21 cellular contexts compared by ENCODE assay signal in the genomic region with DNA sequence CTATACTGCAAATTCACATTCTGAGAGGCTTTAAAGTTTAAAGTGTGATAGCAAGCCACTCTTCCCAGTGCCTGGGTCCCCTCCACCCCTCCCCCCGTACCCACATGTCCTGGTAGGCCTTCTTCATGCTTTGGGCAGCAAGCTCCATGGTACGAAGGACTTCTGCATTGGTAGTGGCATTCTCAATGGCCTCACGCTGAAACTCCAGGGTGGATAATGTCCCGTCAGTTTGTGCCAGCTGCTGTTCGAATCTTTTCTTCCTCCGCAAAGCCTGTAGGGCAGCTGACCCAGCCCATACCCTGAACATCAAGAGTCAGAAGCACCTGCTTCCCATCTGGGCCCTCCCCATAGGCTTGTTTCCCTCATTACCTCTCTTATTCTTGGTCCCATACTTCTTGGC. TPM values are rescaled to one million over a fixed set of nuclear protein-coding genes. Genes with fewer than 3 reads are reported as not detected.
DNase-seq lines count a peak whose midpoint lies in the region; ATAC-seq, FAIRE-seq and TF ChIP-seq lines count a peak whose summit lies in the region.
"Had no signal": no experiment of that assay in that cellular context is flagged by ENCODE, and none has a peak within 500 bp of the region (broad histone marks: within the 10 kb centered on the region; RNA-seq: fewer than 3 reads in every experiment).

No MANE protein-coding gene starts in this region.

- no peaks in the 10 kb centered on the region for H3K9me3 ChIP-seq in astrocyte (ENCODE audit: insufficient read depth, low read depth, low read length)
- H3K9me3 ChIP-seq: adrenal gland, right atrium auricular region, tibial artery had no signal

- H3K4me3 Mint-ChIP-seq in T-helper 1 cell treated with Interleukin-12 subunit alpha and Interleukin-12 subunit beta and Interleukin-4 antibody, amounts not matched to agents 30 μg/mL and 1 μg/mL, for 36 hours, result peak overlapping the region; percentile 23
- H3K4me3 Mint-ChIP-seq in GM23338 (peak overlapping the region; percentile 93), astrocyte (ENCODE audit: unreplicated experiment) (peak overlapping the region; percentile 92), neural crest cell (peak overlapping the region; percentile 91)

- no peak for FAIRE-seq in astrocyte (lab: Jason Lieb, UNC)

- no peak for ATAC-seq in GM23338
- ATAC-seq in HG02852 (IDR thresholded peaks at IDR 0.05; ENCODE audit: unreplicated experiment), result no peak
- ATAC-seq in GM18867 (IDR thresholded peaks at IDR 0.05; ENCODE audit: unreplicated experiment), result no peak
- ATAC-seq: foreskin keratinocyte, left ventricle myocardium superior had no signal

- no peak overlapping the region for H3K27ac ChIP-seq in GM23338 (ENCODE audit: low read depth)
- H3K27ac ChIP-seq in astrocyte (ENCODE audit: low read depth, low read length), result no peak overlapping the region
- H3K27ac ChIP-seq: foreskin keratinocyte, right atrium auricular region, tibial artery had no signal

- H3K9me2 ChIP-seq in GM23338 (ENCODE audit: insufficient read depth), result no peaks in the 10 kb centered on the region

- no peak overlapping the region for H3K4me2 ChIP-seq in GM23338
- no peak overlapping the region for H3K4me2 ChIP-seq in astrocyte (ENCODE audit: low read length)

- no peaks in the 10 kb centered on the region for H3K27me3 Mint-ChIP-seq in T-helper 1 cell treated with Interleukin-12 subunit alpha and Interleukin-12 subunit beta and Interleukin-4 antibody, amounts not matched to agents 30 μg/mL and 1 μg/mL, for 36 hours (ENCODE audit: low read depth)
- H3K27me3 Mint-ChIP-seq in GM23338 (ENCODE audit: insufficient read depth, low read depth, poor library complexity) (peaks cover 20% of the 10 kb centered on the region), astrocyte (ENCODE audit: low read depth, unreplicated experiment) (no peaks in the 10 kb centered on the region), neural crest cell (ENCODE audit: low read depth) (no peaks in the 10 kb centered on the region)

- H3K27ac Mint-ChIP-seq in T-helper 1 cell treated with Interleukin-12 subunit alpha and Interleukin-12 subunit beta and Interleukin-4 antibody, amounts not matched to agents 30 μg/mL and 1 μg/mL, for 36 hours, result peak overlapping the region; percentile 70
- no peak overlapping the region for H3K27ac Mint-ChIP-seq in GM23338
- H3K27ac Mint-ChIP-seq in astrocyte (ENCODE audit: unreplicated experiment), result peak overlapping the region; percentile 62
- no peak overlapping the region for H3K27ac Mint-ChIP-seq in neural crest cell (ENCODE audit: unreplicated experiment)

- H3K4me1 ChIP-seq in GM23338 (ENCODE audit: insufficient read depth) (peaks cover 16% of the 10 kb centered on the region), astrocyte (ENCODE audit: insufficient read depth, low read length) (peaks cover 8% of the 10 kb centered on the region)
- H3K4me1 ChIP-seq: foreskin keratinocyte had no signal

- H3K36me3 Mint-ChIP-seq in T-helper 1 cell treated with Interleukin-12 subunit alpha and Interleukin-12 subunit beta and Interleukin-4 antibody, amounts not matched to agents 30 μg/mL and 1 μg/mL, for 36 hours (ENCODE audit: low read depth), result peaks cover 46% of the 10 kb centered on the region
- H3K36me3 Mint-ChIP-seq in GM23338 (ENCODE audit: low read depth), result peaks cover 68% of the 10 kb centered on the region
- peaks cover 28% of the 10 kb centered on the region for H3K36me3 Mint-ChIP-seq in astrocyte (ENCODE audit: low read depth, unreplicated experiment)
- peaks cover 20% of the 10 kb centered on the region for H3K36me3 Mint-ChIP-seq in neural crest cell (ENCODE audit: low read depth)

- H3K4me1 Mint-ChIP-seq in T-helper 1 cell treated with Interleukin-12 subunit alpha and Interleukin-12 subunit beta and Interleukin-4 antibody, amounts not matched to agents 30 μg/mL and 1 μg/mL, for 36 hours (ENCODE audit: low read depth), result peaks cover 39% of the 10 kb centered on the region
- peaks cover 19% of the 10 kb centered on the region for H3K4me1 Mint-ChIP-seq in GM23338
- peaks cover 9% of the 10 kb centered on the region for H3K4me1 Mint-ChIP-seq in astrocyte (ENCODE audit: low read depth, unreplicated experiment)
- H3K4me1 Mint-ChIP-seq in neural crest cell, result peaks cover 34% of the 10 kb centered on the region

- no peaks in the 10 kb centered on the region for H3K9me3 Mint-ChIP-seq in T-helper 1 cell treated with Interleukin-12 subunit alpha and Interleukin-12 subunit beta and Interleukin-4 antibody, amounts not matched to agents 30 μg/mL and 1 μg/mL, for 36 hours
- H3K9me3 Mint-ChIP-seq in GM23338 (peaks cover 3% of the 10 kb centered on the region; the same call in 2 of the 3 replicates), astrocyte (ENCODE audit: unreplicated experiment) (no peaks in the 10 kb centered on the region), neural crest cell (no peaks in the 10 kb centered on the region)
- H3K9me3 Mint-ChIP-seq: CD14-positive monocyte had no signal

- H3F3A ChIP-seq in GM23338 (replicated peaks; ENCODE audit: low read depth), result peaks cover 19% of the 10 kb centered on the region

- H3K27me3 ChIP-seq in GM23338 (ENCODE audit: insufficient read depth) (no peaks in the 10 kb centered on the region), astrocyte (ENCODE audit: insufficient read depth, low read length) (no peaks in the 10 kb centered on the region)
- H3K27me3 ChIP-seq: adrenal gland, foreskin keratinocyte, right atrium auricular region, tibial artery had no signal

- no peaks in the 10 kb centered on the region; the same call in 1 of the 2 replicates for H4K20me1 ChIP-seq in GM23338 (replicated peaks; ENCODE audit: insufficient read depth)
- H4K20me1 ChIP-seq in astrocyte (ENCODE audit: insufficient read depth, low read length), result no peaks in the 10 kb centered on the region

- no peaks in the 10 kb centered on the region; the same call in 1 of the 2 replicates for H3K79me2 ChIP-seq in GM23338 (replicated peaks; ENCODE audit: insufficient read depth)
- peaks cover 11% of the 10 kb centered on the region for H3K79me2 ChIP-seq in astrocyte (ENCODE audit: insufficient read depth, low read length)

- no peak overlapping the region for H3K9ac ChIP-seq in astrocyte (ENCODE audit: low read length)

- H3K4me3 ChIP-seq in GM23338, result no peak overlapping the region
- H3K4me3 ChIP-seq in astrocyte (ENCODE audit: insufficient read depth, low read depth, low read length), result no peak overlapping the region
- H3K4me3 ChIP-seq: adrenal gland, right atrium auricular region, tibial artery had no signal

- H3K36me3 ChIP-seq in GM23338 (ENCODE audit: insufficient read depth) (peaks cover 6% of the 10 kb centered on the region), astrocyte (ENCODE audit: insufficient read depth, low read length) (peaks cover 8% of the 10 kb centered on the region)

- H2AFZ ChIP-seq in GM23338 (no peak overlapping the region), astrocyte (ENCODE audit: low read depth, low read length) (no peak overlapping the region)

- no peak for DNase-seq in T-helper 1 cell
- DNase-seq in GM23338 (ENCODE audit: low spot score), result no peak
- no peak for DNase-seq in astrocyte (ENCODE audit: low read depth)
- no peak for DNase-seq in neural crest cell (ENCODE audit: low read depth, low spot score)
- no peak for DNase-seq in NCI-H1694 treated with DMSO at 0.1 percent for 48 hours (lab: John Stamatoyannopoulos, UW)
- DNase-seq: 8988T; cerebellar nuclear complex; foreskin keratinocyte; H7; left ventricle myocardium superior; NCI-H1930; NCI-H524; stimulated activated CD4-positive, alpha-beta T cell treated with anti-CD3 and anti-CD28 coated beads, Interleukin-2, amount 100 ng/mL, for 24 hours had no signal

- TF ChIP-seq CTCF in GM23338 (conservative IDR thresholded peaks at IDR 0.05; ENCODE audit: low read depth in 2 of 2), result no peak
- TF ChIP-seq CTCF in astrocyte (IDR thresholded peaks at IDR 0.05; ENCODE audit: insufficient read depth, low read depth, low read length), result no peak
- no peak for TF ChIP-seq CTCF in neural crest cell (conservative IDR thresholded peaks at IDR 0.05)

TF ChIP-seq in GM23338, 12 proteins besides CTCF, POLR2A, EP300 and RAD21 (continues in another document):
- no peak for TF ChIP-seq STAT1 (IDR thresholded peaks at IDR 0.05; ENCODE audit: unreplicated experiment)

RNA-seq across cellular contexts. Expression of gene CHMP4A, which starts 2.0 kb away (rescaled TPM):
- 10.6 and 19.3 TPM in 2 replicates for total RNA-seq in GM23338 (2014; rRNA removed; shearing (Covaris generic))
- polyA plus RNA-seq in GM23338 (2016; fragmentation: Nextera tagmentation; extraction: Ambion mirVana), result 30.1 and 36.9 TPM in 2 replicates
- total RNA-seq in astrocyte (26.7 and 32.2 TPM in 2 replicates), neural crest cell (42.2 and 44.7 TPM in 2 replicates)

RNA-seq across cellular contexts. Expression of gene MDP1, which starts 4.6 kb away (rescaled TPM):
- total RNA-seq in GM23338 (2014; rRNA removed; shearing (Covaris generic)), result 9.6 and 9.8 TPM in 2 replicates
- 24.7 and 31.1 TPM in 2 replicates for polyA plus RNA-seq in GM23338 (2016; fragmentation: Nextera tagmentation; extraction: Ambion mirVana)
- total RNA-seq in astrocyte, result 8.9 and 9.9 TPM in 2 replicates
- total RNA-seq in neural crest cell, result 19.0 and 25.9 TPM in 2 replicates

RNA-seq across cellular contexts. Expression of gene TSSK4, which starts 5.8 kb away (rescaled TPM):
- 0.66 and 1.0 TPM in 2 replicates for total RNA-seq in GM23338 (2014; rRNA removed; shearing (Covaris generic))
- 0.70 and 0.84 TPM in 2 replicates for polyA plus RNA-seq in GM23338 (2016; fragmentation: Nextera tagmentation; extraction: Ambion mirVana)
- total RNA-seq in astrocyte (0.22 and 0.34 TPM in 2 replicates), neural crest cell (0.47 and 0.48 TPM in 2 replicates)
- total RNA-seq: foreskin keratinocyte, H7, right atrium auricular region, SK-MEL-5 had no signal
- polyA plus RNA-seq: foreskin keratinocyte had no signal

RNA-seq across cellular contexts. Expression of gene TM9SF1, which starts 16.1 kb away (rescaled TPM):
- total RNA-seq in GM23338 (2014; rRNA removed; shearing (Covaris generic)), result 25.6 and 27.5 TPM in 2 replicates
- 10.7 and 12.6 TPM in 2 replicates for polyA plus RNA-seq in GM23338 (2016; fragmentation: Nextera tagmentation; extraction: Ambion mirVana)
- 59.3 and 62.9 TPM in 2 replicates for total RNA-seq in astrocyte
- 45.6 and 47.4 TPM in 2 replicates for total RNA-seq in neural crest cell

RNA-seq across cellular contexts. Expression of gene NEDD8, which starts 20.9 kb away (rescaled TPM):
- total RNA-seq in GM23338 (2014; rRNA removed; shearing (Covaris generic)), result 130 and 172 TPM in 2 replicates
- 401 and 418 TPM in 2 replicates for polyA plus RNA-seq in GM23338 (2016; fragmentation: Nextera tagmentation; extraction: Ambion mirVana)
- total RNA-seq in astrocyte, result 233 and 251 TPM in 2 replicates
- 191 and 208 TPM in 2 replicates for total RNA-seq in neural crest cell

Comparison
In these comparisons a context has a peak if more than half of its experiments do, and no peak if none do; other contexts are left out.
1. H3K27ac Mint-ChIP-seq: peak in T-helper 1 cell treated with Interleukin-12 subunit alpha and Interleukin-12 subunit beta and Interleukin-4 antibody, amounts not matched to agents 30 μg/mL and 1 μg/mL, for 36 hours (single experiment) and astrocyte (single experiment); none in GM23338 (single experiment) and neural crest cell (single experiment).
2. H3K4me3 Mint-ChIP-seq: peak in every context shown above with its lines; median percentile 93 in GM23338; 92 in astrocyte; 91 in neural crest cell; 23 in T-helper 1 cell treated with Interleukin-12 subunit alpha and Interleukin-12 subunit beta and Interleukin-4 antibody, amounts not matched to agents 30 μg/mL and 1 μg/mL, for 36 hours.